ENCODE assay signal across 10 cellular contexts in genomic region chr1:17561252-17561558, GRCh38. TPM values are rescaled to one million over a fixed set of nuclear protein-coding genes. Genes with fewer than 3 reads are reported as not detected.
DNase-seq lines count a peak whose midpoint lies in the region; ATAC-seq and TF ChIP-seq lines count a peak whose summit lies in the region.
"Had no signal": no experiment of that assay in that cellular context is flagged by ENCODE, and none has a peak within 500 bp of the region (broad histone marks: within the 10 kb centered on the region; RNA-seq: fewer than 3 reads in every experiment).

No MANE protein-coding gene starts in this region.

- no peak overlapping the region for H3K4me3 ChIP-seq in Peyer's patch
- H3K4me3 ChIP-seq in esophagus muscularis mucosa = peak overlapping the region in 3 of 4 donors; percentile 3 to 30 (median 29)
- H3K4me3 ChIP-seq in muscle layer of colon (ENCODE audit: low read depth in 1 of 2, low read length in 2 of 2) = no peak overlapping the region
- H3K4me3 ChIP-seq in tibial artery = peak overlapping the region; percentile 9 to 10
- no peak overlapping the region for H3K4me3 ChIP-seq in naive thymus-derived CD4-positive, alpha-beta T cell (ENCODE audit: low read length)

- H3K36me3 ChIP-seq in Peyer's patch (no peaks in the 10 kb centered on the region), esophagus muscularis mucosa (no peaks in the 10 kb centered on the region), muscle layer of colon (ENCODE audit: insufficient read depth, low read length) (no peaks in the 10 kb centered on the region), tibial artery (no peaks in the 10 kb centered on the region)
- no peaks in the 10 kb centered on the region for H3K36me3 ChIP-seq in naive thymus-derived CD4-positive, alpha-beta T cell (ENCODE audit: control insufficient read depth in 2 of 3, insufficient read depth in 3 of 3, low read length in 3 of 3)

- H3K4me1 Mint-ChIP-seq in naive thymus-derived CD4-positive, alpha-beta T cell = no peaks in the 10 kb centered on the region

- TF ChIP-seq CTCF in Peyer's patch (IDR thresholded peaks at IDR 0.05) (no peak), esophagus muscularis mucosa (IDR thresholded peaks at IDR 0.05) (no peak), tibial artery (IDR thresholded peaks at IDR 0.05) (no peak)

- no peak overlapping the region for H3K27ac Mint-ChIP-seq in naive thymus-derived CD4-positive, alpha-beta T cell

- no peak overlapping the region for H3K4me3 Mint-ChIP-seq in naive thymus-derived CD4-positive, alpha-beta T cell

- H3K9me3 ChIP-seq in Peyer's patch (no peaks in the 10 kb centered on the region), esophagus muscularis mucosa (no peaks in the 10 kb centered on the region), muscle layer of colon (ENCODE audit: low read length) (no peaks in the 10 kb centered on the region), tibial artery (no peaks in the 10 kb centered on the region)
- no peaks in the 10 kb centered on the region for H3K9me3 ChIP-seq in naive thymus-derived CD4-positive, alpha-beta T cell (ENCODE audit: control insufficient read depth in 2 of 3, low read length in 3 of 3)

- CTCF ChIA-PET in naive thymus-derived CD4-positive, alpha-beta T cell (lab: Charles Lee) = no interaction called here

- TF ChIP-seq POLR2A in Peyer's patch (IDR thresholded peaks at IDR 0.05) (no peak), esophagus muscularis mucosa (IDR thresholded peaks at IDR 0.05; ENCODE audit: low read depth) (no peak)

- no peaks in the 10 kb centered on the region for H3K36me3 Mint-ChIP-seq in naive thymus-derived CD4-positive, alpha-beta T cell

- H3K27me3 Mint-ChIP-seq in naive thymus-derived CD4-positive, alpha-beta T cell = peaks cover 0 to 10% (median 0%) of the 10 kb centered on the region in 5 donors

- H3K27ac ChIP-seq in Peyer's patch = peak overlapping the region; percentile 35 to 82 (median 46)
- H3K27ac ChIP-seq in esophagus muscularis mucosa (replicated peaks in 1 of 4) = peak overlapping the region; percentile 92 to 98 (median 96)
- peak overlapping the region; percentile 70 for H3K27ac ChIP-seq in muscle layer of colon (ENCODE audit: low read depth, low read length)
- peak overlapping the region; percentile 100 for H3K27ac ChIP-seq in tibial artery
- no peak overlapping the region for H3K27ac ChIP-seq in naive thymus-derived CD4-positive, alpha-beta T cell (ENCODE audit: low read depth, low read length)

- ATAC-seq in naive thymus-derived CD4-positive, alpha-beta T cell = no peak

- WGBS in esophagus muscularis mucosa = 83% methylated on average over 2 of the region's 9 CpGs

- no peak for TF ChIP-seq EP300 in esophagus muscularis mucosa (IDR thresholded peaks at IDR 0.05)

- no peak for DNase-seq in Peyer's patch
- DNase-seq in esophagus muscularis mucosa (ENCODE audit: extremely low spot score) = no peak
- peak; percentile 57 to 93 for DNase-seq in tibial artery
- no peak for DNase-seq in NCI-H526 (lab: John Stamatoyannopoulos, UW)
- DNase-seq in islet precursor cell = no peak
- no peak for DNase-seq in NCI-H510A (lab: John Stamatoyannopoulos, UW)
- DNase-seq in naive thymus-derived CD4-positive, alpha-beta T cell = no peak
- DNase-seq: effector CD8-positive, alpha-beta T cell; NCI-H1105 had no signal

- POLR2A ChIA-PET in naive thymus-derived CD4-positive, alpha-beta T cell (lab: Charles Lee) = no interaction called here

- peaks cover 0 to 2% (median 0%) of the 10 kb centered on the region in 11 donors for H3K9me3 Mint-ChIP-seq in naive thymus-derived CD4-positive, alpha-beta T cell

- intact Hi-C loops in esophagus muscularis mucosa (cut with DNase I) = no loop called here
- intact Hi-C loops in tibial artery (cut with DNase I; ENCODE audit: low total_unique reads) = no loop called here
- intact Hi-C loops in naive thymus-derived CD4-positive, alpha-beta T cell (cut with micrococcal nuclease) = no loop called here

- H3K27me3 ChIP-seq in Peyer's patch (no peaks in the 10 kb centered on the region), esophagus muscularis mucosa (no peaks in the 10 kb centered on the region), muscle layer of colon (ENCODE audit: control insufficient read depth in 1 of 2, insufficient read depth in 2 of 2, low read length in 2 of 2) (no peaks in the 10 kb centered on the region), tibial artery (no peaks in the 10 kb centered on the region)
- no peaks in the 10 kb centered on the region for H3K27me3 ChIP-seq in naive thymus-derived CD4-positive, alpha-beta T cell (ENCODE audit: control insufficient read depth in 2 of 2, insufficient read depth in 2 of 2, low read length in 2 of 2)

- H3K4me1 ChIP-seq in Peyer's patch = peaks cover 0 to 56% (median 6%) of the 10 kb centered on the region in 4 donors
- H3K4me1 ChIP-seq in esophagus muscularis mucosa = peaks cover 77 to 99% (median 90%) of the 10 kb centered on the region in 4 donors
- H3K4me1 ChIP-seq in muscle layer of colon (ENCODE audit: insufficient read depth, low read length) = peaks cover 54% of the 10 kb centered on the region
- peaks cover 0 to 98% (median 89%) of the 10 kb centered on the region in 4 donors for H3K4me1 ChIP-seq in tibial artery
- no peaks in the 10 kb centered on the region for H3K4me1 ChIP-seq in naive thymus-derived CD4-positive, alpha-beta T cell (ENCODE audit: control insufficient read depth in 2 of 2, insufficient read depth in 2 of 2, low read length in 2 of 2)

- peak overlapping the region; percentile 14 for H3K9ac ChIP-seq in muscle layer of colon (ENCODE audit: low read length)

RNA-seq across cellular contexts. Expression of gene ARHGEF10L, which starts 21.7 kb away (rescaled TPM):
- total RNA-seq in Peyer's patch (100 to 1,000 TPM in 3 of 4 donors, 10 to 100 TPM in 1; 72.7 to 177 (median 156) TPM), esophagus muscularis mucosa (10 to 100 TPM; 46.6 to 93.0 (median 66.9) TPM)
- total RNA-seq in naive thymus-derived CD4-positive, alpha-beta T cell = 10 to 100 TPM in 1 of 5 experiments, under 1 TPM in 3, not detected in 1; 0.59 to 19.7 (median 0.84) TPM
- not detected for polyA plus RNA-seq in naive thymus-derived CD4-positive, alpha-beta T cell

Comparison
In these comparisons a context has a peak if more than half of its experiments do, and no peak if none do; other contexts are left out.
1. DNase-seq: peak in tibial artery (2 of 2); none in Peyer's patch (0 of 3), esophagus muscularis mucosa (single experiment), NCI-H526 (0 of 2), islet precursor cell (single experiment), NCI-H510A (single experiment) and naive thymus-derived CD4-positive, alpha-beta T cell (0 of 9).
2. H3K4me3 ChIP-seq: peak in esophagus muscularis mucosa (3 of 4) and tibial artery (2 of 2); none in Peyer's patch (0 of 4), muscle layer of colon (0 of 2) and naive thymus-derived CD4-positive, alpha-beta T cell (single experiment).